Comparison of ENCODE assay signal across 21 cellular contexts in the genomic region with DNA sequence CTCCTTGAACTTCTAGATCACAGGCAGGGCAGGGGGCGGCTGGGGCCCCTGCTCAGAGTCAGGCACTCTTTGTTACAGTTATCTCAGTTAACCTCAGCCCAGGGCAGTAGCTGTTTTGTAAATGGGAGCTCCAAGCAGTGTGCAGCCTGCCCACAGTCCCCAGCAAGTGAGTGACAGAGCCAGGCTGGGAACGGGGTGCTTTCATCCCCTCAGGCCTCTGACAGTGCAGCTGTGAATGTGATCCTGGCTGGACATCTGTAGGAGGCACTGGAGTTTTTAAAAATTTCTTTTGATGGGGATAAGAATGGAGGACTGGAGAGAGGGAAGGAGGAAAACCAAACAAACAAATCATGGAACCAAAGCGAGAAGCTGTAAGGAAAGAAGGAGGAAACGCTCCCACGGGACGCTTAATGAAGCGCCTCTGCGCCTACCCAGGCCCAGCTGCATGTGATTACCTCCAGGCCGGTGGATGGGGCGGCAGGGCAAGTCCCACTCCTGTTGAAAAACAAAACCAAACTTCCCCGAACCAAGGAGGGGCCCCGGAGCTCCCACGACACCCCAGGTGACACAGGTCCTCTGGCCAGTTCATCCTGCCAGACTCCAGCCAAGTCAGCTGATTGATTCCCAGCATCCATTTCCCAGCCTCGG. TPM values are rescaled to one million over a fixed set of nuclear protein-coding genes. Genes with fewer than 3 reads are reported as not detected.
DNase-seq lines count a peak whose midpoint lies in the region; ATAC-seq and TF ChIP-seq lines count a peak whose summit lies in the region.
"Had no signal": no experiment of that assay in that cellular context is flagged by ENCODE, and none has a peak within 500 bp of the region (broad histone marks: within the 10 kb centered on the region; RNA-seq: fewer than 3 reads in every experiment).

No MANE protein-coding gene starts in this region.

- no peak overlapping the region for H3K4ac ChIP-seq in neuronal stem cell (ENCODE audit: low read length)

- no peak overlapping the region for H4K8ac ChIP-seq in neuronal stem cell (ENCODE audit: low read depth, low read length)

- DNase-seq in NCI-H69 (lab: John Stamatoyannopoulos, UW) (peak; percentile 15), glutamatergic neuron (no peak), neuronal stem cell (ENCODE audit: low spot score) (no peak), NCI-H1930 (lab: John Stamatoyannopoulos, UW) (no peak)
- DNase-seq in stimulated activated CD4-positive, alpha-beta T cell treated with anti-CD3 and anti-CD28 coated beads, Interleukin-4, amount 100 ng/mL, for 1 hour = no peak
- DNase-seq: ACHN, DMS 273 treated with DMSO at 0.1 percent for 48 hours, DND-41, H7, Karpas-422, NCI-H146, NCI-H2081, NCI-H510A, NCI-H82, OCI-M1, RPMI8226, SIG-M5 had no signal

- H2BK15ac ChIP-seq in neuronal stem cell (ENCODE audit: low read length) = peak overlapping the region; percentile 40

- no peak for TF ChIP-seq POLR2A in GM18505 (IDR thresholded peaks at IDR 0.05; ENCODE audit: borderline replicate concordance, extremely low read depth, insufficient read depth, insufficient read length)

- H3K27ac Mint-ChIP-seq in glutamatergic neuron (ENCODE audit: unreplicated experiment) = no peak overlapping the region
- H3K27ac Mint-ChIP-seq: IgD-negative memory B cell had no signal

- H3K79me1 ChIP-seq in neuronal stem cell (ENCODE audit: low read depth, low read length) = peaks cover 20% of the 10 kb centered on the region

- peaks cover 2% of the 10 kb centered on the region for H3K9me3 Mint-ChIP-seq in glutamatergic neuron (ENCODE audit: unreplicated experiment)
- H3K9me3 Mint-ChIP-seq: IgD-negative memory B cell had no signal

- H3K4me1 ChIP-seq in neuronal stem cell (ENCODE audit: control insufficient read depth in 2 of 2, insufficient read depth in 1 of 2, low read depth in 1 of 2, low read length in 2 of 2) = peaks cover 0 to 36% of the 10 kb centered on the region in 2 donors

- H2AFZ ChIP-seq in neuronal stem cell (ENCODE audit: low read length) = no peak overlapping the region

- H3K36me3 Mint-ChIP-seq in glutamatergic neuron (ENCODE audit: unreplicated experiment) = peaks cover 9% of the 10 kb centered on the region

- H3K4me1 Mint-ChIP-seq in glutamatergic neuron (ENCODE audit: low read depth, unreplicated experiment) = peaks cover 28% of the 10 kb centered on the region
- H3K4me1 Mint-ChIP-seq: IgD-negative memory B cell had no signal

- H3K4me3 Mint-ChIP-seq in glutamatergic neuron (ENCODE audit: unreplicated experiment) = peak overlapping the region; percentile 63
- H3K4me3 Mint-ChIP-seq: IgD-negative memory B cell had no signal

- no CpG with 5 or more reads among the region's 14 CpGs for WGBS in neuronal stem cell (ENCODE audit: extremely low coverage in 2 of 2, insufficient read length in 2 of 2, insufficient replicate concordance in 1 of 2), 2 donors

- H3K27me3 ChIP-seq in neuronal stem cell (ENCODE audit: control insufficient read depth in 3 of 3, insufficient read depth in 3 of 3, low read depth in 1 of 3, low read length in 3 of 3) = peaks cover 0 to 2% (median 0%) of the 10 kb centered on the region in 3 experiments

- ATAC-seq in GM18505 (IDR thresholded peaks at IDR 0.05; ENCODE audit: unreplicated experiment) (no peak), GM21786 (IDR thresholded peaks at IDR 0.05; ENCODE audit: unreplicated experiment) (no peak)

- peaks cover 17% of the 10 kb centered on the region for H3K27me3 Mint-ChIP-seq in glutamatergic neuron (ENCODE audit: unreplicated experiment)

- no peak overlapping the region for H3K27ac ChIP-seq in neuronal stem cell (replicated peaks; ENCODE audit: low read length)

- H3K9ac ChIP-seq in neuronal stem cell (ENCODE audit: low read depth, low read length, poor library complexity) = peak overlapping the region; percentile 31

- no peak overlapping the region for H3K4me3 ChIP-seq in neuronal stem cell (ENCODE audit: low read length in 2 of 2)

- H3K9me3 ChIP-seq in neuronal stem cell (replicated peaks in 1 of 2; ENCODE audit: control insufficient read depth in 2 of 2, insufficient read depth in 1 of 2, low read depth in 1 of 2, low read length in 2 of 2) = peaks cover 0 to 8% of the 10 kb centered on the region in 2 donors

- H3K23ac ChIP-seq in neuronal stem cell (ENCODE audit: low read depth, low read length, poor library complexity) = peak overlapping the region; percentile 25

- peaks cover 0 to 14% of the 10 kb centered on the region in 2 donors for H3K36me3 ChIP-seq in neuronal stem cell (replicated peaks in 1 of 2; ENCODE audit: control insufficient read depth in 2 of 2, insufficient read depth in 2 of 2, low read length in 2 of 2)

- no peak overlapping the region for H3K4me2 ChIP-seq in neuronal stem cell (ENCODE audit: insufficient read depth, low read length, poor library complexity, severe bottlenecking)

- no peak overlapping the region for H2BK12ac ChIP-seq in neuronal stem cell (ENCODE audit: low read length)

- H2AK5ac ChIP-seq in neuronal stem cell (ENCODE audit: low read depth, low read length) = no peak overlapping the region

- no peak overlapping the region for H3K14ac ChIP-seq in neuronal stem cell (ENCODE audit: low read length)

- peak overlapping the region; percentile 65 for H3K18ac ChIP-seq in neuronal stem cell (ENCODE audit: low read length)

- peak overlapping the region; percentile 9 for H2BK5ac ChIP-seq in neuronal stem cell (ENCODE audit: low read length)

- peak overlapping the region; percentile 49 for H4K91ac ChIP-seq in neuronal stem cell (ENCODE audit: low read depth, low read length, poor library complexity)

- no peak for TF ChIP-seq CTCF in glutamatergic neuron (IDR thresholded peaks at IDR 0.05; ENCODE audit: partially characterized antibody, unreplicated experiment)

- no peak overlapping the region for H2BK120ac ChIP-seq in neuronal stem cell (ENCODE audit: low read depth, low read length)

RNA-seq across cellular contexts. Expression of a gene that starts 40.6 kb away (rescaled TPM):
- total RNA-seq in glutamatergic neuron (ENCODE audit: unreplicated experiment) = 25.8 TPM
- polyA plus RNA-seq in neuronal stem cell (2013, experiment 1 of 2) = 51.2 TPM
- polyA plus RNA-seq in neuronal stem cell (2013, experiment 2 of 2) = 50.9 TPM
- total RNA-seq: MCF 10A had no signal
- polyA plus RNA-seq: IgD-negative memory B cell had no signal
